In genomic region chr15:90531147-90531546, GRCh38 we compare ENCODE assay signal across 9 cellular contexts. TPM values are rescaled to one million over a fixed set of nuclear protein-coding genes. Genes with fewer than 3 reads are reported as not detected.
DNase-seq lines count a peak whose midpoint lies in the region; ATAC-seq, FAIRE-seq and TF ChIP-seq lines count a peak whose summit lies in the region.
"Had no signal": no experiment of that assay in that cellular context is flagged by ENCODE, and none has a peak within 500 bp of the region (broad histone marks: within the 10 kb centered on the region; RNA-seq: fewer than 3 reads in every experiment).

No MANE protein-coding gene starts in this region.

- H3K27ac ChIP-seq in CD4-positive, alpha-beta memory T cell (ENCODE audit: low read depth, low read length), result peak overlapping the region; percentile 64
- H3K27ac ChIP-seq in H1 (ENCODE audit: low read depth, low read length), result no peak overlapping the region
- no peak overlapping the region for H3K27ac ChIP-seq in osteoblast (ENCODE audit: low read depth, low read length)

- TF ChIP-seq POLR2A in NB4 (IDR thresholded peaks at IDR 0.05; ENCODE audit: extremely low read depth, insufficient read length) (no peak), H1 (IDR thresholded peaks at IDR 0.05; ENCODE audit: control extremely low read depth in 1 of 2, low read depth in 2 of 2, low read length in 2 of 2) (no peak)

- H3K23ac ChIP-seq in H1 (ENCODE audit: insufficient read length), result no peak overlapping the region

- H3K4me3 Mint-ChIP-seq in CD4-positive, alpha-beta memory T cell, result peak overlapping the region; percentile 92 to 98 (median 94)

- TF ChIP-seq RAD21 in H1 (IDR thresholded peaks at IDR 0.05 in 1 of 2, conservative IDR thresholded peaks at IDR 0.05 in 1 of 2; ENCODE audit: low read depth in 2 of 2, low read length in 2 of 2), result no peak

- H4K20me1 ChIP-seq in H1 (replicated peaks in 1 of 2; ENCODE audit: control insufficient read depth in 1 of 2, insufficient read depth in 2 of 2, low read length in 2 of 2), result peaks cover 0 to 3% of the 10 kb centered on the region in 2 experiments
- H4K20me1 ChIP-seq in osteoblast (ENCODE audit: insufficient read depth, low read length), result peaks cover 39% of the 10 kb centered on the region

- H3K36me3 ChIP-seq in CD4-positive, alpha-beta memory T cell (ENCODE audit: insufficient read depth, low read length), result no peaks in the 10 kb centered on the region
- H3K36me3 ChIP-seq in H1 (ENCODE audit: control insufficient read depth in 2 of 4, insufficient read depth in 4 of 4, low read length in 3 of 4) (no peaks in the 10 kb centered on the region), osteoblast (ENCODE audit: insufficient read depth, low read length) (peaks cover 2% of the 10 kb centered on the region)

- no peaks in the 10 kb centered on the region for H3K79me1 ChIP-seq in H1 (ENCODE audit: low read depth, low read length)

- H3K18ac ChIP-seq in H1 (ENCODE audit: extremely low read depth, low read length), result no peak overlapping the region

- TF ChIP-seq CTCF in NB4 (IDR thresholded peaks at IDR 0.05; ENCODE audit: low read depth, low read length) (no peak), H1 (IDR thresholded peaks at IDR 0.05; ENCODE audit: control extremely low read depth in 1 of 3, insufficient read depth in 1 of 3, low read depth in 1 of 3, low read length in 3 of 3) (no peak), osteoblast (IDR thresholded peaks at IDR 0.05; ENCODE audit: extremely low read depth, low read depth, low read length) (no peak)

- H2BK120ac ChIP-seq in H1 (replicated peaks; ENCODE audit: low read depth, low read length), result no peak overlapping the region

- peak overlapping the region in 1 of 2 donors; percentile 77 for H3K4me3 ChIP-seq in CD4-positive, alpha-beta memory T cell (ENCODE audit: low read length in 2 of 2)
- peak overlapping the region; percentile 72 for H3K4me3 ChIP-seq in NB4 (ENCODE audit: low read depth, low read length)
- H3K4me3 ChIP-seq in H1 (ENCODE audit: extremely low read depth in 1 of 4, insufficient read depth in 2 of 4, low read depth in 3 of 4, low read length in 4 of 4), result peak overlapping the region in 3 of 4 experiments; percentile 66 to 73 (median 69); a peak in 7 of 8 replicates
- peak overlapping the region; percentile 92 for H3K4me3 ChIP-seq in osteoblast (ENCODE audit: insufficient read depth, low read length)

- DNase-seq in CD4-positive, alpha-beta memory T cell, result no peak
- DNase-seq in NB4 (ENCODE audit: low read depth) (no peak), H1 (ENCODE audit: low read depth in 1 of 2, low spot score in 2 of 2) (no peak), osteoblast (ENCODE audit: insufficient read length, low spot score, missing footprints) (peak; percentile 77), left colon (no peak)
- DNase-seq in activated effector memory CD4-positive, alpha-beta T cell treated with anti-CD3 and anti-CD28 coated beads, Interleukin-2, amount 50 U/mL, for 16 hours, result no peak

- H4K8ac ChIP-seq in H1 (ENCODE audit: extremely low read depth, insufficient read depth, low read length), result no peak overlapping the region

- peak overlapping the region; percentile 49 to 82; a peak in 3 of 4 replicates for H3K4me2 ChIP-seq in H1 (ENCODE audit: insufficient read depth in 1 of 2, low read depth in 2 of 2, low read length in 2 of 2)
- peak overlapping the region; percentile 93 for H3K4me2 ChIP-seq in osteoblast (ENCODE audit: insufficient read depth, low read length)

- no peak overlapping the region for H2BK5ac ChIP-seq in H1 (ENCODE audit: low read depth, low read length)

- POLR2A ChIA-PET in CD4-positive, alpha-beta memory T cell (lab: Charles Lee; ENCODE audit: partially characterized antibody), result interaction anchor here (0.6 to 3.8 kb wide), 17 partner anchors 8 to 266 kb away, joined by 3 to 79 read pairs (median 6); partner anchors contain the start of genes BLM, IQGAP1 and NGRN
- POLR2A ChIA-PET in H1 (lab: Charles Lee; ENCODE audit: partially characterized antibody), result no interaction called here

- no peak overlapping the region for H3K4ac ChIP-seq in H1 (replicated peaks; ENCODE audit: insufficient read length, low read depth, low read length)

- intact Hi-C loops in CD4-positive, alpha-beta memory T cell (cut with micrococcal nuclease), result loop anchor here (2.0 kb wide), 1 partner anchor 14 kb away; no protein-coding TSS in a partner anchor
- intact Hi-C loops in left colon (cut with DNase I, micrococcal nuclease), result loop anchor here in 1 of 2 donors (10.0 kb wide), 1 partner anchor 64 kb away; no protein-coding TSS in a partner anchor

- H3K27me3 Mint-ChIP-seq in CD4-positive, alpha-beta memory T cell, result no peaks in the 10 kb centered on the region

- H2AK5ac ChIP-seq in H1 (ENCODE audit: low read depth, low read length), result no peak overlapping the region

- FAIRE-seq in H1 (lab: Jason Lieb, UNC), result no peak
- FAIRE-seq: GM19239 had no signal

- H2BK15ac ChIP-seq in H1 (ENCODE audit: low read length), result no peak overlapping the region

- no peak overlapping the region for H2BK20ac ChIP-seq in H1 (ENCODE audit: low read length)

- no peak overlapping the region for H2AFZ ChIP-seq in H1 (ENCODE audit: low read length)
- no peak overlapping the region for H2AFZ ChIP-seq in osteoblast (ENCODE audit: low read length)

- peaks cover 0 to 5% (median 0%) of the 10 kb centered on the region in 8 donors for H3K9me3 Mint-ChIP-seq in CD4-positive, alpha-beta memory T cell

- ATAC-seq in GM21423 (IDR thresholded peaks at IDR 0.05; ENCODE audit: unreplicated experiment), result no peak
- ATAC-seq in GM21786 (IDR thresholded peaks at IDR 0.05; ENCODE audit: unreplicated experiment), result no peak
- ATAC-seq in left colon, result no peak

- H3K14ac ChIP-seq in H1 (ENCODE audit: insufficient read length), result no peak overlapping the region

- peaks cover 0 to 15% of the 10 kb centered on the region in 2 donors for H3K36me3 Mint-ChIP-seq in CD4-positive, alpha-beta memory T cell

- no peak overlapping the region for H2BK12ac ChIP-seq in H1 (ENCODE audit: low read depth, low read length)

- peaks cover 52% of the 10 kb centered on the region for H3K4me1 ChIP-seq in CD4-positive, alpha-beta memory T cell (ENCODE audit: insufficient read depth, low read length)
- H3K4me1 ChIP-seq in H1 (replicated peaks in 1 of 4; ENCODE audit: control insufficient read depth in 3 of 4, insufficient read depth in 4 of 4, low read length in 3 of 4) (0 out of 7 replicates have a peak, but pooled peaks cover 0 to 2% (median 0%) of the 10 kb centered on the region in 4 experiments), osteoblast (ENCODE audit: insufficient read depth, low read length) (peaks cover 4% of the 10 kb centered on the region)

- no peak overlapping the region for H4K91ac ChIP-seq in H1 (replicated peaks; ENCODE audit: insufficient read length, low read length)

- TF ChIP-seq EP300 in H1 (IDR thresholded peaks at IDR 0.05; ENCODE audit: borderline replicate concordance in 1 of 2, low read depth in 2 of 2, low read length in 2 of 2), result no peak

- H3K27me3 ChIP-seq in CD4-positive, alpha-beta memory T cell (ENCODE audit: insufficient read depth, low read length), result no peaks in the 10 kb centered on the region
- H3K27me3 ChIP-seq in H1 (replicated peaks in 1 of 4; ENCODE audit: control insufficient read depth in 3 of 4, extremely low read depth in 1 of 4, insufficient read depth in 3 of 4, low read length in 3 of 4) (peaks cover 7 to 35% (median 29%) of the 10 kb centered on the region in 4 experiments), osteoblast (ENCODE audit: insufficient read depth, low read length) (no peaks in the 10 kb centered on the region)

- 48% methylated on average over 4 of the region's 4 CpGs; no CpG with 5 or more reads in 1 of the 2 experiments for WGBS in H1 (ENCODE audit: extremely low coverage in 1 of 2, insufficient coverage in 1 of 2, insufficient read length in 1 of 2, insufficient replicate concordance in 2 of 2, low coverage in 1 of 2, low lambda C conversion rate in 2 of 2, missing lambda C conversion rate in 1 of 2), 2 experiments

- H3K4me1 Mint-ChIP-seq in CD4-positive, alpha-beta memory T cell, result peaks cover 40 to 65% (median 55%) of the 10 kb centered on the region in 4 donors

- H3K56ac ChIP-seq in H1 (replicated peaks; ENCODE audit: insufficient read length, low read depth, low read length), result no peak overlapping the region

- no peak overlapping the region for H4K5ac ChIP-seq in H1 (ENCODE audit: insufficient read length, low read depth, low read length)

- H3K27ac Mint-ChIP-seq in CD4-positive, alpha-beta memory T cell, result peak overlapping the region; percentile 78 to 95 (median 89)

- CTCF ChIA-PET in CD4-positive, alpha-beta memory T cell (lab: Charles Lee; ENCODE audit: partially characterized antibody), result interaction anchor here (0.9 to 3.0 kb wide), 14 partner anchors 8 to 320 kb away, joined by 3 to 24 read pairs (median 4); no protein-coding TSS in a partner anchor
- CTCF ChIA-PET in H1 (lab: Charles Lee; ENCODE audit: partially characterized antibody), result interaction anchor here (0.7 to 2.5 kb wide), 13 partner anchors 8 to 238 kb away, joined by 3 to 10 read pairs (median 3); no protein-coding TSS in a partner anchor

- H3K79me2 ChIP-seq in H1 (ENCODE audit: control insufficient read depth in 1 of 2, insufficient read depth in 2 of 2, low read length in 2 of 2) (no peaks in the 10 kb centered on the region), osteoblast (ENCODE audit: insufficient read depth, low read length) (peaks cover 56% of the 10 kb centered on the region)

- H3K9me3 ChIP-seq in CD4-positive, alpha-beta memory T cell (ENCODE audit: control insufficient read depth in 1 of 2, low read length in 2 of 2), result no peaks in the 10 kb centered on the region
- H3K9me3 ChIP-seq in H1 (ENCODE audit: insufficient read depth in 2 of 2, low read depth in 1 of 2, low read length in 1 of 2), result no peaks in the 10 kb centered on the region
- no peaks in the 10 kb centered on the region for H3K9me3 ChIP-seq in osteoblast (ENCODE audit: low read depth, low read length)

- no peak overlapping the region for H3K9ac ChIP-seq in H1 (replicated peaks in 1 of 4; ENCODE audit: extremely low read depth in 1 of 4, low read depth in 3 of 4, low read length in 3 of 4)

- no peaks in the 10 kb centered on the region; the same call in 1 of the 2 replicates for H3K23me2 ChIP-seq in H1 (ENCODE audit: low read depth, low read length)

TF ChIP-seq in H1, 55 proteins besides CTCF, POLR2A, EP300 and RAD21 (continues in another document):
- TF ChIP-seq CBX8 (IDR thresholded peaks at IDR 0.05; ENCODE audit: borderline replicate concordance, low read depth, low read length), result no peak

RNA-seq across cellular contexts. Expression of gene CRTC3, which starts 1.4 kb away (rescaled TPM):
- 10 to 100 TPM; 72.2 to 75.5 TPM for total RNA-seq in CD4-positive, alpha-beta memory T cell
- 10 to 100 TPM; 14.5 to 40.5 TPM for polyA plus RNA-seq in CD4-positive, alpha-beta memory T cell
- total RNA-seq in H1 (2021; fragmentation: NEBNext Ultra II Directional; extraction: Animal tissue kit (Norgen Biotek cat#: 25700)), result 5.0 and 5.1 TPM in 2 replicates
- 5.1 and 5.3 TPM in 2 replicates for polyA plus RNA-seq in H1 (2011; rRNA removed)
- 3.0 TPM for polyA plus RNA-seq in H1 (2011; cell fraction: cytosol; rRNA removed)
- 5.1 TPM for polyA plus RNA-seq in H1 (2011; cell fraction: nucleus; rRNA removed)
- 4.2 to 5.4 TPM (median 4.9 TPM) in 4 replicates for polyA plus RNA-seq in H1 (2012, experiment 1 of 2)
- polyA plus RNA-seq in H1 (2012, experiment 2 of 2), result 3.0 TPM
- 2.2 TPM for polyA plus RNA-seq in H1 (2013, experiment 1 of 2)
- 2.0 TPM for polyA plus RNA-seq in H1 (2013, experiment 2 of 2)
- 6.2 and 6.9 TPM in 2 replicates for polyA minus RNA-seq in H1 (2011; rRNA and poly(A)+ RNA removed)
- polyA minus RNA-seq in H1 (2011; cell fraction: cytosol; rRNA and poly(A)+ RNA removed), result 3.7 TPM
- polyA minus RNA-seq in H1 (2011; cell fraction: nucleus; rRNA and poly(A)+ RNA removed), result 6.4 TPM
- 25.0 and 29.2 TPM in 2 replicates for total RNA-seq in osteoblast
- 10 to 100 TPM; 23.0 to 23.1 TPM for total RNA-seq in left colon
